Comparison of ENCODE assay signal across 9 cellular contexts in genomic region chr9:137441289-137441934, GRCh38. TPM values are rescaled to one million over a fixed set of nuclear protein-coding genes. Genes with fewer than 3 reads are reported as not detected.
DNase-seq lines count a peak whose midpoint lies in the region; ATAC-seq and TF ChIP-seq lines count a peak whose summit lies in the region.
"Had no signal": no experiment of that assay in that cellular context is flagged by ENCODE, and none has a peak within 500 bp of the region (broad histone marks: within the 10 kb centered on the region; RNA-seq: fewer than 3 reads in every experiment).

TSS of gene ENTPD8 (minus strand) at chr9:137441357. CDS start at chr9:137438285, 3,072 bp downstream.

- ATAC-seq in SK-N-SH treated with all-trans-retinoic acid at 6 μM for 48 hours: peak; percentile 63
- no peak for ATAC-seq in Right ventricle myocardium inferior
- no peak for ATAC-seq in HG03432 (IDR thresholded peaks at IDR 0.05; ENCODE audit: unreplicated experiment)

- POLR2A ChIA-PET in AG04449 (lab: Yijun Ruan, JAX): no interaction called here

- TF ChIP-seq CTCF in AG04449 (IDR thresholded peaks at IDR 0.05; ENCODE audit: insufficient read depth, low read length, missing control alignments): no peak
- no peak for TF ChIP-seq CTCF in HFF-Myc (IDR thresholded peaks at IDR 0.05; ENCODE audit: low read depth, low read length, missing control alignments)
- no peak for TF ChIP-seq CTCF in progenitor cell of endocrine pancreas (IDR thresholded peaks at IDR 0.05; ENCODE audit: unreplicated experiment)

- CTCF ChIA-PET in AG04449 (lab: Yijun Ruan, JAX): interaction anchor here (3.0 to 3.3 kb wide), 2 partner anchors 18 to 154 kb away, joined by 10 to 27 read pairs; partner anchors contain the start of genes EXD3 and NOXA1

- H3K4me3 Mint-ChIP-seq in progenitor cell of endocrine pancreas (ENCODE audit: low read depth): peak within 1 kb of the TSS; percentile 74

- H3K9me3 Mint-ChIP-seq in progenitor cell of endocrine pancreas (ENCODE audit: low read depth): no peaks in the 10 kb centered on the region

- no peaks in the 10 kb centered on the region for H3K36me3 Mint-ChIP-seq in progenitor cell of endocrine pancreas (ENCODE audit: insufficient read depth)

- DNase-seq in AG04449 (ENCODE audit: low read depth, low spot score) (no peak), HFF-Myc (ENCODE audit: extremely low read depth, low read depth) (no peak), Right ventricle myocardium inferior (ENCODE audit: missing footprints) (peak; percentile 65), progenitor cell of endocrine pancreas (ENCODE audit: low spot score, unreplicated experiment) (peak; percentile 83), NCI-H446 treated with DMSO at 0.1 percent for 48 hours (lab: John Stamatoyannopoulos, UW) (no peak), hypothalamus (lab: John Stamatoyannopoulos, UW) (no peak)

- H3K27me3 Mint-ChIP-seq in progenitor cell of endocrine pancreas: peaks cover 5% of the 10 kb centered on the region

- H3K27ac Mint-ChIP-seq in progenitor cell of endocrine pancreas: peak within 1 kb of the TSS; percentile 77

- H3K4me3 ChIP-seq in AG04449 (ENCODE audit: low read depth, low read length) (peak within 1 kb of the TSS; percentile 12; the same call in 1 of the 2 replicates), HFF-Myc (replicated peaks; ENCODE audit: low read depth, low read length) (peak within 1 kb of the TSS; percentile 27)

- peaks cover 7% of the 10 kb centered on the region for H3K4me1 Mint-ChIP-seq in progenitor cell of endocrine pancreas (ENCODE audit: low read depth)

- intact Hi-C loops in Right ventricle myocardium inferior (cut with DNase I): no loop called here

TF ChIP-seq in SK-N-SH treated with all-trans-retinoic acid at 6 μM for 48 hours, 23 proteins besides CTCF, POLR2A, EP300 and RAD21:
- no peak for TF ChIP-seq ARNTL (CRISPR knock-in tag; IDR thresholded peaks at IDR 0.05; ENCODE audit: borderline replicate concordance, low read depth)
- TF ChIP-seq POU6F1 (CRISPR knock-in tag; IDR thresholded peaks at IDR 0.05; ENCODE audit: borderline replicate concordance, low read depth): no peak
- no peak for TF ChIP-seq TSHZ2 (CRISPR knock-in tag; IDR thresholded peaks at IDR 0.05)
- TF ChIP-seq RARB (CRISPR knock-in tag; IDR thresholded peaks at IDR 0.05): no peak
- no peak for TF ChIP-seq OSR1 (CRISPR knock-in tag; IDR thresholded peaks at IDR 0.05)
- TF ChIP-seq CSRNP3 (CRISPR knock-in tag; IDR thresholded peaks at IDR 0.05): no peak
- no peak for TF ChIP-seq TOX (CRISPR knock-in tag; IDR thresholded peaks at IDR 0.05; ENCODE audit: borderline replicate concordance)
- TF ChIP-seq ZNF565 (CRISPR knock-in tag; conservative IDR thresholded peaks at IDR 0.05; ENCODE audit: low read depth): no peak
- TF ChIP-seq ZNF8 (CRISPR knock-in tag; IDR thresholded peaks at IDR 0.05): no peak
- no peak for TF ChIP-seq TCF4 (CRISPR knock-in tag; IDR thresholded peaks at IDR 0.05; ENCODE audit: borderline replicate concordance)
- no peak for TF ChIP-seq BACH2 (CRISPR knock-in tag; IDR thresholded peaks at IDR 0.05; ENCODE audit: borderline replicate concordance)
- TF ChIP-seq ESRRG (CRISPR knock-in tag; IDR thresholded peaks at IDR 0.05): no peak
- TF ChIP-seq SNAI2 (CRISPR knock-in tag; IDR thresholded peaks at IDR 0.05): no peak
- TF ChIP-seq CREB5 (CRISPR knock-in tag; IDR thresholded peaks at IDR 0.05; ENCODE audit: low read depth): no peak
- no peak for TF ChIP-seq ZC3H10 (CRISPR knock-in tag; IDR thresholded peaks at IDR 0.05)

RNA-seq across cellular contexts. Expression of gene ENTPD8, which starts in this region (rescaled TPM):
- total RNA-seq in Right ventricle myocardium inferior (not detected), progenitor cell of endocrine pancreas (2.7 and 3.2 TPM in 2 replicates)
- total RNA-seq: temporal lobe had no signal

Comparison
In these comparisons a context has a peak if more than half of its experiments do, and no peak if none do; other contexts are left out.
1. Peak in DNase-seq in Right ventricle myocardium inferior; RNA of the gene not detected or under 1 TPM.